ENCODE assay signal across 8 cellular contexts in the genomic region with DNA sequence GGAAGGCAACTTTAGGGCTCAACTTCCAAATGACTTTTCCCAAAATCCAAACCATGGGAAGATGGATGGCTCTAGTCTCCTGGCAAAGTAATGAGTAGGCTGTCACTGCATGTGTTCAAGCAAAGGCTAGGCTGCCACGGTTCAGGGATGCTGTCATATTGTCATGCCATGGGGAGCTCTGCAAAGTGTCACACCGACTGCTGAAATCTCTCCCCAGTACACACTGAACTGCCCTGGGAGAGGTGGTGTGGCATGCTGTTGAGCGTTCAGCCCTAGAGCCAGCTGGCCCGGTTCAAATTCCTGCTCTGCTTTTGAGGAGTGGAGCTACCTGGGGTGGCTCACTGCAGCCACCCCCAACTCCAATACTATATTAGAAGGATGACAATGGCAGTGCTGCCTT.
"Had no signal": no experiment of that assay in that cellular context is flagged by ENCODE, and none has a peak within 500 bp of the region (broad histone marks: within the 10 kb centered on the region; RNA-seq: fewer than 3 reads in every experiment).

No MANE protein-coding gene starts in this region.

- ATAC-seq: GM12878 had no signal

- DNase-seq: GDM1, GF-D8 had no signal

- H3K4me3 ChIP-seq: GM12878 had no signal

- FAIRE-seq: G401.6, GM12878, GM12891, GM12892, GM18507, GM19239 had no signal
